ENCODE assay signal across 8 cellular contexts in the genomic region with DNA sequence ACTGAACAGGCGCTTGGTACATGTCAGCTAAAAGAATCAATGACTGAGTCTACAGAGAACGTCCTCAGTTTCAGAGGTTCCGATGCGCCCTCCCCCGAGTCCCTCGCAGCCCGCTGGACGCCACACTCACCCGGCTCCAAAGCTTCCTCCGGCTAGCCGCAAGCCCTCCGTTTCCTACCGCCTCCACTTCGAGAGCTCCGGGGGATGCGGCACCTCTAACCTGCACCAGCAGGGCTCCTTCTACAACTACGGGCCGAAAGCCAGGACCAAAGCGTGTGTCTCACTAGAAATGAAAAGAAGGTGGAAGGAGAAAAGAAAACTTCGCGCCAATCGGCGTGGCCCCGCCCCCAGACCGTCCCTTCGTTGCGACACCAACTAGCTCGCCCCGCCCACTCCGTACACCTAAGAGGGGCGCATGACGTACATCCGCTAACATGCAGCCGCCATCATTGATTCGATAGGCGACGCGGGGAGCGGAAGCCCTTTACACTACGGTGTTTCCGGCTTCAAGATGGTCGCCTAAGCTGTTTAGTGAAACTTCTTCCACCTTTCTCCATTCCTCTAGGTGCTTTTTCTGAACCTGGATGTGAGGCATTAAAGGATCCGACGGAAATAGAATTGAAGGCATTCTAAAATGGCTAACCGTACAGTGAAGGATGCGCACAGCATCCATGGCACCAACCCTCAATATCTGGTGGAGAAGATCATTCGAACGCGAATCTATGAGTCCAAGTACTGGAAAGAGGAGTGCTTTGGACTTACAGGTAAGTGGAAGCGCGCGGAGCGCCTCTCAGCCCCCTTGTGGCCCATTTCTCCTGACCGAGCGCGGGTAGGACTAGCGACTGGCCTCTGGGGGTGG. TPM values are rescaled to one million over a fixed set of nuclear protein-coding genes. Genes with fewer than 3 reads are reported as not detected.
DNase-seq lines count a peak whose midpoint lies in the region; ATAC-seq and TF ChIP-seq lines count a peak whose summit lies in the region.

A gene (minus strand): TSS at position 308 of the 859 bp plus-strand sequence. CDS start 2,200 bp downstream, outside the sequence.
A gene with protein sequence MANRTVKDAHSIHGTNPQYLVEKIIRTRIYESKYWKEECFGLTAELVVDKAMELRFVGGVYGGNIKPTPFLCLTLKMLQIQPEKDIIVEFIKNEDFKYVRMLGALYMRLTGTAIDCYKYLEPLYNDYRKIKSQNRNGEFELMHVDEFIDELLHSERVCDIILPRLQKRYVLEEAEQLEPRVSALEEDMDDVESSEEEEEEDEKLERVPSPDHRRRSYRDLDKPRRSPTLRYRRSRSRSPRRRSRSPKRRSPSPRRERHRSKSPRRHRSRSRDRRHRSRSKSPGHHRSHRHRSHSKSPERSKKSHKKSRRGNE (plus strand): TSS at position 487 of the 859 bp plus-strand sequence. CDS start 148 bp downstream, at position 635.

- peak; percentile 95 for ATAC-seq in GM21576 (IDR thresholded peaks at IDR 0.05; ENCODE audit: unreplicated experiment)

- H3K27ac ChIP-seq in epithelial cell of prostate = peak within 1 kb of the TSS; percentile 88

- no peak for TF ChIP-seq EP300 in Ishikawa (IDR thresholded peaks at IDR 0.05; ENCODE audit: borderline replicate concordance)

- TF ChIP-seq RAD21 in Ishikawa (IDR thresholded peaks at IDR 0.05; ENCODE audit: low read depth) = no peak

- DNase-seq in DMS53 (lab: John Stamatoyannopoulos, UW) (peak; percentile 100), OCI-M2 (lab: John Stamatoyannopoulos, UW; ENCODE audit: unreplicated experiment) (peak; percentile 85), activated T-cell treated with anti-CD3 and anti-CD28 coated beads for 4 hours (peak; percentile 98), epithelial cell of prostate (ENCODE audit: low read depth, low spot score) (peak; percentile 74), mucosa of gallbladder (ENCODE audit: low spot score) (peak; percentile 98)
- peak; percentile 92 to 97 for DNase-seq in stimulated activated CD8-positive, alpha-beta memory T cell treated with anti-CD3 and anti-CD28 coated beads, Interleukin-4, amount 100 ng/mL, for 4 hours (ENCODE audit: low read depth in 2 of 2, low spot score in 1 of 2)

TF ChIP-seq in Ishikawa, 13 proteins besides CTCF, POLR2A, EP300 and RAD21:
- TF ChIP-seq TAF1 (IDR thresholded peaks at IDR 0.05; ENCODE audit: low read depth) (peak; percentile 76; the same call in 1 of the 2 replicates), NFIC (IDR thresholded peaks at IDR 0.05) (peak; percentile 36; the same call in 1 of the 2 replicates), TEAD4 (IDR thresholded peaks at IDR 0.05) (no peak; the same call in 1 of the 2 replicates), CEBPB (IDR thresholded peaks at IDR 0.05) (peak; percentile 98), FOXM1 (IDR thresholded peaks at IDR 0.05; ENCODE audit: borderline replicate concordance, low read depth) (no peak), ZBTB7A (IDR thresholded peaks at IDR 0.05; ENCODE audit: low read depth) (no peak), CREB1 (IDR thresholded peaks at IDR 0.05; ENCODE audit: low read depth) (peak; percentile 90), EGR1 (IDR thresholded peaks at IDR 0.05) (peak; percentile 27; the same call in 1 of the 2 replicates), TCF12 (IDR thresholded peaks at IDR 0.05; ENCODE audit: low read depth) (no peak), YY1 (IDR thresholded peaks at IDR 0.05; ENCODE audit: low read depth) (peak; percentile 95)
- TF ChIP-seq, protein P1, sequence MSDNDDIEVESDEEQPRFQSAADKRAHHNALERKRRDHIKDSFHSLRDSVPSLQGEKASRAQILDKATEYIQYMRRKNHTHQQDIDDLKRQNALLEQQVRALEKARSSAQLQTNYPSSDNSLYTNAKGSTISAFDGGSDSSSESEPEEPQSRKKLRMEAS (IDR thresholded peaks at IDR 0.05) = peak; percentile 69
- TF ChIP-seq, protein P2, sequence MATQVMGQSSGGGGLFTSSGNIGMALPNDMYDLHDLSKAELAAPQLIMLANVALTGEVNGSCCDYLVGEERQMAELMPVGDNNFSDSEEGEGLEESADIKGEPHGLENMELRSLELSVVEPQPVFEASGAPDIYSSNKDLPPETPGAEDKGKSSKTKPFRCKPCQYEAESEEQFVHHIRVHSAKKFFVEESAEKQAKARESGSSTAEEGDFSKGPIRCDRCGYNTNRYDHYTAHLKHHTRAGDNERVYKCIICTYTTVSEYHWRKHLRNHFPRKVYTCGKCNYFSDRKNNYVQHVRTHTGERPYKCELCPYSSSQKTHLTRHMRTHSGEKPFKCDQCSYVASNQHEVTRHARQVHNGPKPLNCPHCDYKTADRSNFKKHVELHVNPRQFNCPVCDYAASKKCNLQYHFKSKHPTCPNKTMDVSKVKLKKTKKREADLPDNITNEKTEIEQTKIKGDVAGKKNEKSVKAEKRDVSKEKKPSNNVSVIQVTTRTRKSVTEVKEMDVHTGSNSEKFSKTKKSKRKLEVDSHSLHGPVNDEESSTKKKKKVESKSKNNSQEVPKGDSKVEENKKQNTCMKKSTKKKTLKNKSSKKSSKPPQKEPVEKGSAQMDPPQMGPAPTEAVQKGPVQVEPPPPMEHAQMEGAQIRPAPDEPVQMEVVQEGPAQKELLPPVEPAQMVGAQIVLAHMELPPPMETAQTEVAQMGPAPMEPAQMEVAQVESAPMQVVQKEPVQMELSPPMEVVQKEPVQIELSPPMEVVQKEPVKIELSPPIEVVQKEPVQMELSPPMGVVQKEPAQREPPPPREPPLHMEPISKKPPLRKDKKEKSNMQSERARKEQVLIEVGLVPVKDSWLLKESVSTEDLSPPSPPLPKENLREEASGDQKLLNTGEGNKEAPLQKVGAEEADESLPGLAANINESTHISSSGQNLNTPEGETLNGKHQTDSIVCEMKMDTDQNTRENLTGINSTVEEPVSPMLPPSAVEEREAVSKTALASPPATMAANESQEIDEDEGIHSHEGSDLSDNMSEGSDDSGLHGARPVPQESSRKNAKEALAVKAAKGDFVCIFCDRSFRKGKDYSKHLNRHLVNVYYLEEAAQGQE (IDR thresholded peaks at IDR 0.05; ENCODE audit: low read depth) = no peak
- TF ChIP-seq, protein P3, sequence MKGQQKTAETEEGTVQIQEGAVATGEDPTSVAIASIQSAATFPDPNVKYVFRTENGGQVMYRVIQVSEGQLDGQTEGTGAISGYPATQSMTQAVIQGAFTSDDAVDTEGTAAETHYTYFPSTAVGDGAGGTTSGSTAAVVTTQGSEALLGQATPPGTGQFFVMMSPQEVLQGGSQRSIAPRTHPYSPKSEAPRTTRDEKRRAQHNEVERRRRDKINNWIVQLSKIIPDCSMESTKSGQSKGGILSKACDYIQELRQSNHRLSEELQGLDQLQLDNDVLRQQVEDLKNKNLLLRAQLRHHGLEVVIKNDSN (IDR thresholded peaks at IDR 0.05) = no peak

RNA-seq across cellular contexts. Expression of the first gene that starts in this region (rescaled TPM):
- total RNA-seq in mucosa of gallbladder = 0.66 TPM

RNA-seq across cellular contexts. Expression of the second gene that starts in this region (rescaled TPM):
- total RNA-seq in mucosa of gallbladder = 31.4 TPM

Comparison
In these comparisons a context has a peak if more than half of its experiments do, and no peak if none do; other contexts are left out.
1. Peak in every context shown above with its lines: DNase-seq, ATAC-seq and H3K27ac ChIP-seq.